1 cellular context compared by ENCODE assay signal in the genomic region with DNA sequence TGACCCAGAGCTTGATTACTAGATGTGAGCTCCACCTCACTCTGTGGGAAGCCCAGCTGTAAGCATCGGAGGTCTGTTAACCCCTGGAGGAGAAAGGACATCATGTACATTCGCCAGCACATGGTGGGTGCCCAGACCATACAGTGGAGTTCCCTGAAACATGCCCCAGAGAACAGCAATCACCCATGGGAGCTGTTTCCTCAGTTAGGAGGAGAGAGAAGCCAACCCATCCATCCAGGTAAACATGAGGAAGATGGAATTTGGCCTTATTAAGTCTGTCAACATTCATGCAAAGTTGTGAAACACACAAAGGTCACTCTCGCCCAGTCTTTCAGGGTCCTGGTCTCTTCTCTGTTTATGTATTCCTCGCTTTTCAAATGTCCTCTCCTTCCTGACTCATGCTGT.
TF ChIP-seq lines count a peak whose summit lies in the region.

No MANE protein-coding gene starts in this region.

TF ChIP-seq in HepG2, 621 proteins besides CTCF, POLR2A, EP300 and RAD21 (continued from another document and continues in another):
- TF ChIP-seq, protein P1, sequence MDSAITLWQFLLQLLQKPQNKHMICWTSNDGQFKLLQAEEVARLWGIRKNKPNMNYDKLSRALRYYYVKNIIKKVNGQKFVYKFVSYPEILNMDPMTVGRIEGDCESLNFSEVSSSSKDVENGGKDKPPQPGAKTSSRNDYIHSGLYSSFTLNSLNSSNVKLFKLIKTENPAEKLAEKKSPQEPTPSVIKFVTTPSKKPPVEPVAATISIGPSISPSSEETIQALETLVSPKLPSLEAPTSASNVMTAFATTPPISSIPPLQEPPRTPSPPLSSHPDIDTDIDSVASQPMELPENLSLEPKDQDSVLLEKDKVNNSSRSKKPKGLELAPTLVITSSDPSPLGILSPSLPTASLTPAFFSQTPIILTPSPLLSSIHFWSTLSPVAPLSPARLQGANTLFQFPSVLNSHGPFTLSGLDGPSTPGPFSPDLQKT (CRISPR knock-in tag; IDR thresholded peaks at IDR 0.05; ENCODE audit: borderline replicate concordance), result no peak
- TF ChIP-seq, protein P2, sequence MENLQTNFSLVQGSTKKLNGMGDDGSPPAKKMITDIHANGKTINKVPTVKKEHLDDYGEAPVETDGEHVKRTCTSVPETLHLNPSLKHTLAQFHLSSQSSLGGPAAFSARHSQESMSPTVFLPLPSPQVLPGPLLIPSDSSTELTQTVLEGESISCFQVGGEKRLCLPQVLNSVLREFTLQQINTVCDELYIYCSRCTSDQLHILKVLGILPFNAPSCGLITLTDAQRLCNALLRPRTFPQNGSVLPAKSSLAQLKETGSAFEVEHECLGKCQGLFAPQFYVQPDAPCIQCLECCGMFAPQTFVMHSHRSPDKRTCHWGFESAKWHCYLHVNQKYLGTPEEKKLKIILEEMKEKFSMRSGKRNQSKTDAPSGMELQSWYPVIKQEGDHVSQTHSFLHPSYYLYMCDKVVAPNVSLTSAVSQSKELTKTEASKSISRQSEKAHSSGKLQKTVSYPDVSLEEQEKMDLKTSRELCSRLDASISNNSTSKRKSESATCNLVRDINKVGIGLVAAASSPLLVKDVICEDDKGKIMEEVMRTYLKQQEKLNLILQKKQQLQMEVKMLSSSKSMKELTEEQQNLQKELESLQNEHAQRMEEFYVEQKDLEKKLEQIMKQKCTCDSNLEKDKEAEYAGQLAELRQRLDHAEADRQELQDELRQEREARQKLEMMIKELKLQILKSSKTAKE (CRISPR knock-in tag; IDR thresholded peaks at IDR 0.05; ENCODE audit: borderline replicate concordance), result 0 out of 2 replicates have a peak, but pooled peaks have one; percentile 18
- peak; percentile 33 for TF ChIP-seq TBL1XR1 (IDR thresholded peaks at IDR 0.05; ENCODE audit: borderline replicate concordance, low read length, partially characterized antibody)
- TF ChIP-seq, protein P3, sequence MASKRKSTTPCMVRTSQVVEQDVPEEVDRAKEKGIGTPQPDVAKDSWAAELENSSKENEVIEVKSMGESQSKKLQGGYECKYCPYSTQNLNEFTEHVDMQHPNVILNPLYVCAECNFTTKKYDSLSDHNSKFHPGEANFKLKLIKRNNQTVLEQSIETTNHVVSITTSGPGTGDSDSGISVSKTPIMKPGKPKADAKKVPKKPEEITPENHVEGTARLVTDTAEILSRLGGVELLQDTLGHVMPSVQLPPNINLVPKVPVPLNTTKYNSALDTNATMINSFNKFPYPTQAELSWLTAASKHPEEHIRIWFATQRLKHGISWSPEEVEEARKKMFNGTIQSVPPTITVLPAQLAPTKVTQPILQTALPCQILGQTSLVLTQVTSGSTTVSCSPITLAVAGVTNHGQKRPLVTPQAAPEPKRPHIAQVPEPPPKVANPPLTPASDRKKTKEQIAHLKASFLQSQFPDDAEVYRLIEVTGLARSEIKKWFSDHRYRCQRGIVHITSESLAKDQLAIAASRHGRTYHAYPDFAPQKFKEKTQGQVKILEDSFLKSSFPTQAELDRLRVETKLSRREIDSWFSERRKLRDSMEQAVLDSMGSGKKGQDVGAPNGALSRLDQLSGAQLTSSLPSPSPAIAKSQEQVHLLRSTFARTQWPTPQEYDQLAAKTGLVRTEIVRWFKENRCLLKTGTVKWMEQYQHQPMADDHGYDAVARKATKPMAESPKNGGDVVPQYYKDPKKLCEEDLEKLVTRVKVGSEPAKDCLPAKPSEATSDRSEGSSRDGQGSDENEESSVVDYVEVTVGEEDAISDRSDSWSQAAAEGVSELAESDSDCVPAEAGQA (IDR thresholded peaks at IDR 0.05; ENCODE audit: low read depth), result no peak
- TF ChIP-seq, protein P3 (CRISPR knock-in tag; IDR thresholded peaks at IDR 0.05; ENCODE audit: borderline replicate concordance), result 0 out of 2 replicates have a peak, but pooled peaks have one; percentile 39
- peak; percentile 50 for TF ChIP-seq TCF7 (IDR thresholded peaks at IDR 0.05; ENCODE audit: low read depth)
- peak; percentile 65; the same call in 1 of the 2 replicates for TF ChIP-seq ZMYM3 (CRISPR knock-in tag; IDR thresholded peaks at IDR 0.05)
- TF ChIP-seq, protein P4, sequence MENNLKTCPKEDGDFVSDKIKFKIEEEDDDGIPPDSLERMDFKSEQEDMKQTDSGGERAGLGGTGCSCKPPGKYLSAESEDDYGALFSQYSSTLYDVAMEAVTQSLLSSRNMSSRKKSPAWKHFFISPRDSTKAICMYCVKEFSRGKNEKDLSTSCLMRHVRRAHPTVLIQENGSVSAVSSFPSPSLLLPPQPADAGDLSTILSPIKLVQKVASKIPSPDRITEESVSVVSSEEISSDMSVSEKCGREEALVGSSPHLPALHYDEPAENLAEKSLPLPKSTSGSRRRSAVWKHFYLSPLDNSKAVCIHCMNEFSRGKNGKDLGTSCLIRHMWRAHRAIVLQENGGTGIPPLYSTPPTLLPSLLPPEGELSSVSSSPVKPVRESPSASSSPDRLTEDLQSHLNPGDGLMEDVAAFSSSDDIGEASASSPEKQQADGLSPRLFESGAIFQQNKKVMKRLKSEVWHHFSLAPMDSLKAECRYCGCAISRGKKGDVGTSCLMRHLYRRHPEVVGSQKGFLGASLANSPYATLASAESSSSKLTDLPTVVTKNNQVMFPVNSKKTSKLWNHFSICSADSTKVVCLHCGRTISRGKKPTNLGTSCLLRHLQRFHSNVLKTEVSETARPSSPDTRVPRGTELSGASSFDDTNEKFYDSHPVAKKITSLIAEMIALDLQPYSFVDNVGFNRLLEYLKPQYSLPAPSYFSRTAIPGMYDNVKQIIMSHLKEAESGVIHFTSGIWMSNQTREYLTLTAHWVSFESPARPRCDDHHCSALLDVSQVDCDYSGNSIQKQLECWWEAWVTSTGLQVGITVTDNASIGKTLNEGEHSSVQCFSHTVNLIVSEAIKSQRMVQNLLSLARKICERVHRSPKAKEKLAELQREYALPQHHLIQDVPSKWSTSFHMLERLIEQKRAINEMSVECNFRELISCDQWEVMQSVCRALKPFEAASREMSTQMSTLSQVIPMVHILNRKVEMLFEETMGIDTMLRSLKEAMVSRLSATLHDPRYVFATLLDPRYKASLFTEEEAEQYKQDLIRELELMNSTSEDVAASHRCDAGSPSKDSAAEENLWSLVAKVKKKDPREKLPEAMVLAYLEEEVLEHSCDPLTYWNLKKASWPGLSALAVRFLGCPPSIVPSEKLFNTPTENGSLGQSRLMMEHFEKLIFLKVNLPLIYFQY (CRISPR knock-in tag; IDR thresholded peaks at IDR 0.05; ENCODE audit: borderline replicate concordance), result peak; percentile 76; the same call in 1 of the 2 replicates
- TF ChIP-seq SOX13 (IDR thresholded peaks at IDR 0.05), result peak; percentile 72; the same call in 1 of the 2 replicates
- peak in 1 of 2 experiments; percentile 85; a peak in 2 of 4 replicates for TF ChIP-seq SOX13 (CRISPR knock-in tag; conservative IDR thresholded peaks at IDR 0.05 in 1 of 2, IDR thresholded peaks at IDR 0.05 in 1 of 2)
- no peak for TF ChIP-seq MAZ (IDR thresholded peaks at IDR 0.05; ENCODE audit: borderline replicate concordance, low read depth, low read length)
- TF ChIP-seq MAZ (CRISPR knock-in tag; IDR thresholded peaks at IDR 0.05; ENCODE audit: low read depth), result peak; percentile 38; the same call in 1 of the 2 replicates
- no peak for TF ChIP-seq U2AF1 (optimal IDR thresholded peaks at IDR 0.05; ENCODE audit: low read depth, low read length)
- peak; percentile 86 for TF ChIP-seq NCOA2 (CRISPR knock-in tag; IDR thresholded peaks at IDR 0.05)
- peak; percentile 79; the same call in 1 of the 2 replicates for TF ChIP-seq NFIC (IDR thresholded peaks at IDR 0.05; ENCODE audit: low read length)
- no peak for TF ChIP-seq KDM5A (IDR thresholded peaks at IDR 0.05; ENCODE audit: borderline replicate concordance, low read length)
- no peak for TF ChIP-seq ZNF354B (CRISPR knock-in tag; IDR thresholded peaks at IDR 0.05)
- TF ChIP-seq, protein P5, sequence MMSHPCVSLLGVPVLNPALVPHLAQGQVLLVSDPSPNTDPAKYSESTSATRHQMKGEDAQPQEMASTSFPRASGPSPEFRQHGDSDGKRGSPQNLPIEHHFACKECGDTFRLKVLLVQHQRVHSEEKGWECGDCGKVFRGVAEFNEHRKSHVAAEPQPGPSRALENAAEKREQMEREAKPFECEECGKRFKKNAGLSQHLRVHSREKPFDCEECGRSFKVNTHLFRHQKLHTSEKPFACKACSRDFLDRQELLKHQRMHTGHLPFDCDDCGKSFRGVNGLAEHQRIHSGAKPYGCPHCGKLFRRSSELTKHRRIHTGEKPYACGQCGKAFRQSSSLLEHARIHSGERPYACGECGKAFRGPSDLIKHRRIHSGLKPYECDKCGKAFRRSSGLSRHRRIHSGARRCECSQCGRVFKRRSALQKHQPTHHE (CRISPR knock-in tag; IDR thresholded peaks at IDR 0.05; ENCODE audit: borderline replicate concordance), result 0 out of 2 replicates have a peak, but pooled peaks have one; percentile 62
- peak; percentile 93 for TF ChIP-seq TBX2 (CRISPR knock-in tag; IDR thresholded peaks at IDR 0.05; ENCODE audit: borderline replicate concordance)
- TF ChIP-seq ZNF670 (CRISPR knock-in tag; IDR thresholded peaks at IDR 0.05; ENCODE audit: borderline replicate concordance), result no peak
- TF ChIP-seq IRF2 (CRISPR knock-in tag; IDR thresholded peaks at IDR 0.05), result peak; percentile 84
- peak; percentile 56; the same call in 1 of the 2 replicates for TF ChIP-seq ZNF652 (CRISPR knock-in tag; IDR thresholded peaks at IDR 0.05; ENCODE audit: borderline replicate concordance, low read depth)
- TF ChIP-seq, protein P6, sequence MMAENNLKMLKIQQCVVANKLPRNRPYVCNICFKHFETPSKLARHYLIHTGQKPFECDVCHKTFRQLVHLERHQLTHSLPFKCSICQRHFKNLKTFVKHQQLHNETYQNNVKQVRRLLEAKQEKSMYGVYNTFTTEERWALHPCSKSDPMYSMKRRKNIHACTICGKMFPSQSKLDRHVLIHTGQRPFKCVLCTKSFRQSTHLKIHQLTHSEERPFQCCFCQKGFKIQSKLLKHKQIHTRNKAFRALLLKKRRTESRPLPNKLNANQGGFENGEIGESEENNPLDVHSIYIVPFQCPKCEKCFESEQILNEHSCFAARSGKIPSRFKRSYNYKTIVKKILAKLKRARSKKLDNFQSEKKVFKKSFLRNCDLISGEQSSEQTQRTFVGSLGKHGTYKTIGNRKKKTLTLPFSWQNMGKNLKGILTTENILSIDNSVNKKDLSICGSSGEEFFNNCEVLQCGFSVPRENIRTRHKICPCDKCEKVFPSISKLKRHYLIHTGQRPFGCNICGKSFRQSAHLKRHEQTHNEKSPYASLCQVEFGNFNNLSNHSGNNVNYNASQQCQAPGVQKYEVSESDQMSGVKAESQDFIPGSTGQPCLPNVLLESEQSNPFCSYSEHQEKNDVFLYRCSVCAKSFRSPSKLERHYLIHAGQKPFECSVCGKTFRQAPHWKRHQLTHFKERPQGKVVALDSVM (CRISPR knock-in tag; IDR thresholded peaks at IDR 0.05), result 0 out of 2 replicates have a peak, but pooled peaks have one; percentile 31
- TF ChIP-seq, protein P7, sequence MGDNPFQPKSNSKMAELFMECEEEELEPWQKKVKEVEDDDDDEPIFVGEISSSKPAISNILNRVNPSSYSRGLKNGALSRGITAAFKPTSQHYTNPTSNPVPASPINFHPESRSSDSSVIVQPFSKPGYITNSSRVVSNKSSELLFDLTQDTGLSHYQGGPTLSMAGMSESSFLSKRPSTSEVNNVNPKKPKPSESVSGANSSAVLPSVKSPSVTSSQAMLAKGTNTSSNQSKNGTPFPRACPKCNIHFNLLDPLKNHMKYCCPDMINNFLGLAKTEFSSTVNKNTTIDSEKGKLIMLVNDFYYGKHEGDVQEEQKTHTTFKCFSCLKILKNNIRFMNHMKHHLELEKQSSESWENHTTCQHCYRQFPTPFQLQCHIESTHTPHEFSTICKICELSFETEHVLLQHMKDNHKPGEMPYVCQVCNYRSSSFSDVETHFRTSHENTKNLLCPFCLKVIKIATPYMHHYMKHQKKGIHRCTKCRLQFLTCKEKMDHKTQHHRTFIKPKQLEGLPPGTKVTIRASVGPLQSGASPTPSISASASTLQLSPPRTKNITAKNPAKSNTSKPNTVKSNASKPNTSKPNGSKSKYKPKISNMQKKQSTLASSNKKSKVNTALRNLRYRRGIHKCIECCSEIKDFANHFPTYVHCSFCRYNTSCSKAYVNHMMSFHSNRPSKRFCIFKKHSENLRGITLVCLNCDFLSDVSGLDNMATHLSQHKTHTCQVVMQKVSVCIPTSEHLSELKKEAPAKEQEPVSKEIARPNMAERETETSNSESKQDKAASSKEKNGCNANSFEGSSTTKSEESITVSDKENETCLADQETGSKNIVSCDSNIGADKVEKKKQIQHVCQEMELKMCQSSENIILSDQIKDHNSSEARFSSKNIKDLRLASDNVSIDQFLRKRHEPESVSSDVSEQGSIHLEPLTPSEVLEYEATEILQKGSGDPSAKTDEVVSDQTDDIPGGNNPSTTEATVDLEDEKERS (CRISPR knock-in tag; IDR thresholded peaks at IDR 0.05), result peak; percentile 74; the same call in 1 of the 2 replicates
- TF ChIP-seq, protein P8, sequence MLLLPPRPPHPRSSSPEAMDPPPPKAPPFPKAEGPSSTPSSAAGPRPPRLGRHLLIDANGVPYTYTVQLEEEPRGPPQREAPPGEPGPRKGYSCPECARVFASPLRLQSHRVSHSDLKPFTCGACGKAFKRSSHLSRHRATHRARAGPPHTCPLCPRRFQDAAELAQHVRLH (CRISPR knock-in tag; IDR thresholded peaks at IDR 0.05; ENCODE audit: borderline replicate concordance, low read depth), result 0 out of 2 replicates have a peak, but pooled peaks have one; percentile 36
- peak; percentile 99 for TF ChIP-seq FOXA3 (CRISPR knock-in tag; IDR thresholded peaks at IDR 0.05)
- no peak for TF ChIP-seq PCBP2 (optimal IDR thresholded peaks at IDR 0.05; ENCODE audit: low read depth, low read length, poor library complexity, severe bottlenecking)
- TF ChIP-seq, protein P9, sequence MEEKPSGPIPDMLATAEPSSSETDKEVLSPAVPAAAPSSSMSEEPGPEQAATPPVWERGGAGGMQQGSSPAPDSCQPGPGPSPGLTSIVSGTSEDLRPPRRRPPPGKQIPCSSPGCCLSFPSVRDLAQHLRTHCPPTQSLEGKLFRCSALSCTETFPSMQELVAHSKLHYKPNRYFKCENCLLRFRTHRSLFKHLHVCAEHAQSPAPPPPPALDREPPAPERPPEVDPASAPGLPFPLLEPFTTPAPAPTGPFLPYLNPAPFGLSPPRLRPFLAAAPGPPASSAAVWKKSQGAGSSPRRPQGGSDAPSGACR (CRISPR knock-in tag; IDR thresholded peaks at IDR 0.05), result no peak
- TF ChIP-seq JDP2 (CRISPR knock-in tag; IDR thresholded peaks at IDR 0.05; ENCODE audit: borderline replicate concordance), result no peak
- 0 out of 2 replicates have a peak, but pooled peaks have one; percentile 75 for TF ChIP-seq NKX3-1 (CRISPR knock-in tag; IDR thresholded peaks at IDR 0.05)
- peak; percentile 51; the same call in 1 of the 2 replicates for TF ChIP-seq ZNF772 (CRISPR knock-in tag; IDR thresholded peaks at IDR 0.05)
- peak; percentile 60 to 73; a peak in 3 of 4 replicates for TF ChIP-seq NR2F1 (CRISPR knock-in tag; IDR thresholded peaks at IDR 0.05)
- TF ChIP-seq ZSCAN22 (CRISPR knock-in tag; IDR thresholded peaks at IDR 0.05), result no peak
